ENCODE assay signal across 24 cellular contexts in genomic region chr1:100240013-100240412, GRCh38.
"Had no signal": no experiment of that assay in that cellular context is flagged by ENCODE, and none has a peak within 500 bp of the region (broad histone marks: within the 10 kb centered on the region; RNA-seq: fewer than 3 reads in every experiment).

No MANE protein-coding gene starts in this region.

- DNase-seq: activated CD4-positive, alpha-beta memory T cell treated with anti-CD3 and anti-CD28 coated beads, Interleukin-2, amount 10 ng/mL, durations not matched to agents 7 days and 5 days; activated CD4-positive, alpha-beta T cell treated with anti-CD3 and anti-CD28 coated beads for 36 hours; activated CD8-positive, alpha-beta memory T cell treated with anti-CD3 and anti-CD28 coated beads, Interleukin-2, amount 10 ng/mL, durations not matched to agents 7 days and 5 days; activated naive CD4-positive, alpha-beta T cell treated with Interleukin-2 at 50 U/mL for 16 hours; activated naive CD8-positive, alpha-beta T cell treated with anti-CD3 and anti-CD28 coated beads, Interleukin-2, amount 10 ng/mL, durations not matched to agents 7 days and 5 days; body of pancreas; endodermal cell; foreskin melanocyte; glutamatergic neuron; hippocampal formation; islet precursor cell; left colon; mammary epithelial cell; nephron progenitor cell; nucleus accumbens; posterior cingulate gyrus; right cardiac atrium; stimulated activated CD4-positive, alpha-beta T cell treated with anti-CD3 and anti-CD28 coated beads, Interleukin-4, amount 100 ng/mL, for 4 hours; T-cell had no signal

- ATAC-seq: activated CD4-positive, alpha-beta T cell treated with anti-CD3 and anti-CD28 coated beads for 36 hours; activated CD8-positive, alpha-beta memory T cell treated with anti-CD3 and anti-CD28 coated beads, Interleukin-2, amount 10 ng/mL, durations not matched to agents 7 days and 5 days; body of pancreas; left colon; right cardiac atrium; stimulated activated memory B cell treated with anti-CD40 and anti-IgM and Interleukin-4, amounts not matched to agents 10 μg/mL and 1 μg/mL and 100 μg/mL, for 72 hours; T-cell; WTC11 had no signal

- H3K27me3 ChIP-seq: body of pancreas had no signal

- H3K4me1 Mint-ChIP-seq: activated naive CD8-positive, alpha-beta T cell treated with anti-CD3 and anti-CD28 coated beads, Interleukin-2, amount 10 ng/mL, durations not matched to agents 7 days and 5 days; nephron progenitor cell had no signal

- H3K4me1 ChIP-seq: body of pancreas had no signal

- H3K27ac ChIP-seq: body of pancreas, epithelial cell of prostate had no signal

- H3K9me3 Mint-ChIP-seq: activated CD4-positive, alpha-beta memory T cell treated with anti-CD3 and anti-CD28 coated beads, Interleukin-2, amount 10 ng/mL, durations not matched to agents 7 days and 5 days; activated naive CD8-positive, alpha-beta T cell treated with anti-CD3 and anti-CD28 coated beads, Interleukin-2, amount 10 ng/mL, durations not matched to agents 7 days and 5 days; activated T-helper 2 cell treated with anti-CD3 and anti-CD28 coated beads, Interferon-gamma antibody, Interleukin-2, Interleukin-4, amounts not matched to agents 10 μg/mL and 5 μg/mL and 100 μg/mL, durations not matched to agents 14 hours and 24 hours and 36 hours; endodermal cell; nephron progenitor cell; stimulated activated memory B cell treated with anti-CD40 and anti-IgM and Interleukin-4, amounts not matched to agents 10 μg/mL and 1 μg/mL and 100 μg/mL, for 72 hours; T-cell; WTC11 had no signal

- H3K27ac Mint-ChIP-seq: activated CD4-positive, alpha-beta memory T cell treated with anti-CD3 and anti-CD28 coated beads, Interleukin-2, amount 10 ng/mL, durations not matched to agents 7 days and 5 days; activated CD4-positive, alpha-beta T cell treated with anti-CD3 and anti-CD28 coated beads for 36 hours; activated CD8-positive, alpha-beta memory T cell treated with anti-CD3 and anti-CD28 coated beads, Interleukin-2, amount 10 ng/mL, durations not matched to agents 7 days and 5 days; activated naive CD8-positive, alpha-beta T cell treated with anti-CD3 and anti-CD28 coated beads, Interleukin-2, amount 10 ng/mL, durations not matched to agents 7 days and 5 days; activated T-helper 2 cell treated with anti-CD3 and anti-CD28 coated beads, Interferon-gamma antibody, Interleukin-2, Interleukin-4, amounts not matched to agents 10 μg/mL and 5 μg/mL and 100 μg/mL, durations not matched to agents 14 hours and 24 hours and 36 hours; stimulated activated memory B cell treated with anti-CD40 and anti-IgM and Interleukin-4, amounts not matched to agents 10 μg/mL and 1 μg/mL and 100 μg/mL, for 72 hours; T-cell; WTC11 had no signal

- H3K4me3 Mint-ChIP-seq: activated CD4-positive, alpha-beta memory T cell treated with anti-CD3 and anti-CD28 coated beads, Interleukin-2, amount 10 ng/mL, durations not matched to agents 7 days and 5 days; activated CD4-positive, alpha-beta T cell treated with anti-CD3 and anti-CD28 coated beads for 36 hours; activated CD8-positive, alpha-beta memory T cell treated with anti-CD3 and anti-CD28 coated beads, Interleukin-2, amount 10 ng/mL, durations not matched to agents 7 days and 5 days; activated naive CD8-positive, alpha-beta T cell treated with anti-CD3 and anti-CD28 coated beads, Interleukin-2, amount 10 ng/mL, durations not matched to agents 7 days and 5 days; endodermal cell; nephron progenitor cell; stimulated activated memory B cell treated with anti-CD40 and anti-IgM and Interleukin-4, amounts not matched to agents 10 μg/mL and 1 μg/mL and 100 μg/mL, for 72 hours; T-cell; WTC11 had no signal

- H3K4me3 ChIP-seq: body of pancreas, smooth muscle cell had no signal

- H3K9me3 ChIP-seq: body of pancreas had no signal

- H3K27me3 Mint-ChIP-seq: activated CD4-positive, alpha-beta memory T cell treated with anti-CD3 and anti-CD28 coated beads, Interleukin-2, amount 10 ng/mL, durations not matched to agents 7 days and 5 days; activated CD4-positive, alpha-beta T cell treated with anti-CD3 and anti-CD28 coated beads for 36 hours; activated CD8-positive, alpha-beta memory T cell treated with anti-CD3 and anti-CD28 coated beads, Interleukin-2, amount 10 ng/mL, durations not matched to agents 7 days and 5 days; activated naive CD8-positive, alpha-beta T cell treated with anti-CD3 and anti-CD28 coated beads, Interleukin-2, amount 10 ng/mL, durations not matched to agents 7 days and 5 days; stimulated activated memory B cell treated with anti-CD40 and anti-IgM and Interleukin-4, amounts not matched to agents 10 μg/mL and 1 μg/mL and 100 μg/mL, for 72 hours; T-cell had no signal
